ENCODE assay signal across 8 cellular contexts in genomic region chr5:180126716-180127681, GRCh38. TPM values are rescaled to one million over a fixed set of nuclear protein-coding genes. Genes with fewer than 3 reads are reported as not detected.
DNase-seq lines count a peak whose midpoint lies in the region; ATAC-seq lines count a peak whose summit lies in the region.

No MANE protein-coding gene starts in this region.

- intact Hi-C loops in Right ventricle myocardium superior (cut with DNase I) = loop anchor here (5.0 to 10.0 kb wide), 2 partner anchors 200 to 348 kb away; no protein-coding TSS in a partner anchor

- peak; percentile 7 for DNase-seq in COLO668 (lab: John Stamatoyannopoulos, UW; ENCODE audit: unreplicated experiment)
- DNase-seq in HPDE6-E6E7 (ENCODE audit: extremely low spot score) = peak; percentile 45
- peak; percentile 52 for DNase-seq in activated T-cell treated with anti-CD3 and anti-CD28 coated beads, Interleukin-2, amount 50 U/mL, for 1 hour
- peak; percentile 60 for DNase-seq in Right ventricle myocardium superior
- DNase-seq in retina = peak; percentile 64

- ATAC-seq in Right ventricle myocardium superior (ENCODE audit: poor library complexity) (peak; percentile 77), GM18867 (IDR thresholded peaks at IDR 0.05; ENCODE audit: unreplicated experiment) (no peak), HG03354 (IDR thresholded peaks at IDR 0.05; ENCODE audit: poor library complexity, severe bottlenecking, unreplicated experiment) (no peak), HG03097 (IDR thresholded peaks at IDR 0.05; ENCODE audit: low FRiP score, unreplicated experiment) (no peak)

RNA-seq across cellular contexts. Expression of gene RNF130, which starts 55.4 kb away (rescaled TPM):
- 49.8 TPM for total RNA-seq in Right ventricle myocardium superior

Comparison
In these comparisons a context has a peak if more than half of its experiments do, and no peak if none do; other contexts are left out.
1. DNase-seq: peak in every context shown above with its lines; median percentile 64 in retina; 60 in Right ventricle myocardium superior; 52 in activated T-cell treated with anti-CD3 and anti-CD28 coated beads, Interleukin-2, amount 50 U/mL, for 1 hour; 45 in HPDE6-E6E7; 7 in COLO668.